In the genomic region with DNA sequence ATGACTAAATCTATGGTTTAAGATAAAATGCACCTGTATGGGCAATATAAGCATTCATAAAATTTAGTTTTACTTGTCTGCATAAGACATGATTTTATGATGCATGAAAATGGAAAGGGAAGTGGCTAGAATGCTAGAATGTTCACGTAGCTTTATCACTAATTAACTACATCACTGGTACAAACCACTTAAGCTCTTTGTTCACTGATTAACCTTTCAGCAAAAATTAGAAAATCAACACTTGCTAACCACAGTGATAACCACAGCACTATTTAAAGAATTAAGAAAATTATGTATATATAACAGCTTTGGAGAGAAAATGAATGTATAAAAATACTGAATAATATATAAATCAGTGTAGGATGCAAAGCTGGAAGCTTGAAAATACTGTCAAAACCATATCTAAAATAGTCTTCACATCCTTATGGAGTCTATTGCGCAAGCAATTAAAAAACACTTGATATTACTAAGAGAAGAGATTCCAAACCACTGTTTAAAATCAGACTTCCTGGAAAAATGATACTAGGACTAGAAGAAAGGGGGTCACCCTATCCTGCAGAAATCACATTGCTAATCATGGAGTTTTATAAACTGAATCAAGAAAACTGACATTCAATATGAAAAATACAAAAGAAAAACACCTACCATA, we compare ENCODE assay signal across 1 cellular context.
TF ChIP-seq lines count a peak whose summit lies in the region.

No MANE protein-coding gene starts in this region.

TF ChIP-seq in endothelial cell of umbilical vein, 7 proteins besides CTCF, POLR2A, EP300 and RAD21 (continued from another document):
- TF ChIP-seq GATA2 (IDR thresholded peaks at IDR 0.05; ENCODE audit: insufficient read depth, insufficient read length, low read depth, low read length): no peak
- TF ChIP-seq JUN (IDR thresholded peaks at IDR 0.05; ENCODE audit: borderline replicate concordance, insufficient read depth, insufficient read length, low read depth): no peak
- no peak for TF ChIP-seq EZH2 (IDR thresholded peaks at IDR 0.05; ENCODE audit: borderline replicate concordance, low read depth, low read length, severe bottlenecking)
